Comparison of ENCODE assay signal across 8 cellular contexts in genomic region chr12:101696477-101697196, GRCh38. TPM values are rescaled to one million over a fixed set of nuclear protein-coding genes. Genes with fewer than 3 reads are reported as not detected.
A peak's percentile ranks its signal among the peaks of the same experiment; 100 is the strongest.
DNase-seq lines count a peak whose midpoint lies in the region; ATAC-seq lines count a peak whose summit lies in the region.

No MANE protein-coding gene starts in this region.

- WGBS in GM23248 (ENCODE audit: low coverage in 1 of 2, low lambda C conversion rate in 2 of 2, missing lambda C conversion rate in 2 of 2), 2 experiments, result 23 to 28% methylated on average over 15 of the region's 15 CpGs

- H3K4me2 ChIP-seq in GM23248 (ENCODE audit: unreplicated experiment), result peak overlapping the region; percentile 85

- peaks cover 18% of the 10 kb centered on the region; the same call in 1 of the 2 replicates for H3F3A ChIP-seq in GM23248 (ENCODE audit: insufficient read depth)

- peaks cover 22% of the 10 kb centered on the region for H3K79me2 ChIP-seq in GM23248 (ENCODE audit: insufficient read depth)

- ATAC-seq in GM21737 (IDR thresholded peaks at IDR 0.05; ENCODE audit: unreplicated experiment) (no peak), HG03196 (IDR thresholded peaks at IDR 0.05; ENCODE audit: unreplicated experiment) (no peak)

- no peak overlapping the region for H3K27ac ChIP-seq in GM23248
- H3K27ac ChIP-seq in skeletal muscle tissue (ENCODE audit: low read depth, low read length), result peak overlapping the region; percentile 76

- in situ Hi-C loops in G401 (cut with HindIII; ENCODE audit: low sequenced_read_pairs) (no loop called here), GM23248 (cut with MboI) (no loop called here)

- peak overlapping the region; percentile 95 for H2AFZ ChIP-seq in GM23248

- no peaks in the 10 kb centered on the region for H3K27me3 ChIP-seq in GM23248 (replicated peaks; ENCODE audit: insufficient read depth)
- H3K27me3 ChIP-seq in skeletal muscle tissue (ENCODE audit: control insufficient read depth in 3 of 3, insufficient read depth in 3 of 3, low read length in 3 of 3), result no peaks in the 10 kb centered on the region

- H3K9ac ChIP-seq in GM23248, result peak overlapping the region; percentile 82
- peak overlapping the region; percentile 66 to 95 (median 88) for H3K9ac ChIP-seq in skeletal muscle tissue (ENCODE audit: low read depth in 1 of 3, low read length in 3 of 3)

- H3K4me3 ChIP-seq in GM23248 (peak overlapping the region; percentile 89), iPS-18c (ENCODE audit: insufficient read depth, low read depth, low read length) (peak overlapping the region; percentile 74), skeletal muscle tissue (ENCODE audit: low read length in 3 of 3) (peak overlapping the region; percentile 84 to 86 (median 86))

- peak; percentile 77 for DNase-seq in G401 (ENCODE audit: low spot score)
- peak; percentile 46 for DNase-seq in GM23248
- DNase-seq in NCI-H82 (lab: John Stamatoyannopoulos, UW), result peak; percentile 67
- peak; percentile 24 for DNase-seq in astrocyte of the hippocampus (ENCODE audit: low read depth, low spot score)

- peaks cover 7% of the 10 kb centered on the region for H3K4me1 ChIP-seq in GM23248 (ENCODE audit: insufficient read depth)
- peaks cover 20 to 27% (median 23%) of the 10 kb centered on the region in 3 donors for H3K4me1 ChIP-seq in skeletal muscle tissue (ENCODE audit: control insufficient read depth in 3 of 3, insufficient read depth in 3 of 3, low read length in 3 of 3)

- H3K9me3 ChIP-seq in GM23248 (ENCODE audit: low read depth) (no peaks in the 10 kb centered on the region), iPS-18c (ENCODE audit: control insufficient read depth, insufficient read depth, low read length) (peaks cover 2% of the 10 kb centered on the region), skeletal muscle tissue (ENCODE audit: control insufficient read depth in 3 of 3, low read length in 3 of 3) (no peaks in the 10 kb centered on the region)

- H4K20me1 ChIP-seq in GM23248 (ENCODE audit: insufficient read depth), result no peaks in the 10 kb centered on the region

- no peaks in the 10 kb centered on the region for H3K9me2 ChIP-seq in GM23248 (ENCODE audit: insufficient read depth)

- H3K36me3 ChIP-seq in GM23248 (ENCODE audit: low read depth) (no peaks in the 10 kb centered on the region), skeletal muscle tissue (ENCODE audit: control insufficient read depth in 3 of 3, insufficient read depth in 3 of 3, low read length in 3 of 3) (no peaks in the 10 kb centered on the region)

RNA-seq across cellular contexts. Expression of gene CHPT1, which starts 0.8 kb away (rescaled TPM):
- total RNA-seq in G401 (2014; rRNA removed; shearing (Covaris generic)), result 52.4 and 58.0 TPM in 2 replicates
- 22.0 and 32.6 TPM in 2 replicates for total RNA-seq in GM23248 (2014; rRNA removed; shearing (Covaris generic))
- polyA plus RNA-seq in GM23248 (2016; fragmentation: Nextera tagmentation; extraction: Ambion mirVana), result 35.4 and 38.5 TPM in 2 replicates
- total RNA-seq in skeletal muscle tissue, result 18.3 TPM

RNA-seq across cellular contexts. Expression of gene SYCP3, which starts 42.6 kb away (rescaled TPM):
- not detected in 2 replicates for total RNA-seq in G401 (2014; rRNA removed; shearing (Covaris generic))
- not detected in 2 replicates for total RNA-seq in GM23248 (2014; rRNA removed; shearing (Covaris generic))
- polyA plus RNA-seq in GM23248 (2016; fragmentation: Nextera tagmentation; extraction: Ambion mirVana), result 0.39 and 0.77 TPM in 2 replicates
- not detected for total RNA-seq in skeletal muscle tissue

Comparison
In these comparisons a context has a peak if more than half of its experiments do, and no peak if none do; other contexts are left out.
1. DNase-seq: peak in every context shown above with its lines; median percentile 77 in G401; 67 in NCI-H82; 46 in GM23248; 24 in astrocyte of the hippocampus.